In the genomic region with DNA sequence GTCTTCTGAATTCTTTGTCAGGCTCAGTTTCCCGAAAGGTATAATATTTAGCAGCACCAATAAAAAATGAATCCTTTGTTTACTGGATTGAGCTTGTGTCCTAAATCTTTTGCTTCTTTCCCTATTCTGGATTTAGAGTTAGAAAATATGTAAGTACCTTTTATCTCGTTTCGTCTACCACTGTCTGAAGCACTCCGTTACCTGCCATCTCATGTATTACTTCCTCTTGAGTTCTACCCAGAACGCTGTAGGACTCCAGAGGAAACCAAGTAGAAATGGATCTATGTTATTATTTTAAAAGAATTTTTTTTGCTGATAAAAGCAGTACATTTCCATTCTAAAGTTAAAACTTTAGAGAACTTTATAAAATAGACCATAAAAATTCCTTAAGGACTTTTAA, we compare ENCODE assay signal across 1 cellular context.
TF ChIP-seq lines count a peak whose summit lies in the region.

No MANE protein-coding gene starts in this region.

TF ChIP-seq in SK-N-SH treated with all-trans-retinoic acid at 6 μM for 48 hours, 23 proteins besides CTCF, POLR2A, EP300 and RAD21 (continued from another document):
- TF ChIP-seq ARNTL (CRISPR knock-in tag; IDR thresholded peaks at IDR 0.05; ENCODE audit: borderline replicate concordance, low read depth) (no peak), OSR1 (CRISPR knock-in tag; IDR thresholded peaks at IDR 0.05) (no peak), BACH2 (CRISPR knock-in tag; IDR thresholded peaks at IDR 0.05; ENCODE audit: borderline replicate concordance) (no peak), TOX (CRISPR knock-in tag; IDR thresholded peaks at IDR 0.05; ENCODE audit: borderline replicate concordance) (no peak), CSRNP3 (CRISPR knock-in tag; IDR thresholded peaks at IDR 0.05) (no peak), PPARA (CRISPR knock-in tag; IDR thresholded peaks at IDR 0.05; ENCODE audit: borderline replicate concordance) (no peak), GLIS3 (CRISPR knock-in tag; IDR thresholded peaks at IDR 0.05) (no peak), POU6F1 (CRISPR knock-in tag; IDR thresholded peaks at IDR 0.05; ENCODE audit: borderline replicate concordance, low read depth) (no peak), ZNF565 (CRISPR knock-in tag; conservative IDR thresholded peaks at IDR 0.05; ENCODE audit: low read depth) (no peak), PATZ1 (CRISPR knock-in tag; IDR thresholded peaks at IDR 0.05; ENCODE audit: borderline replicate concordance) (no peak), CSDC2 (CRISPR knock-in tag; IDR thresholded peaks at IDR 0.05) (no peak), ZFP3 (CRISPR knock-in tag; IDR thresholded peaks at IDR 0.05) (no peak), SNAI2 (CRISPR knock-in tag; IDR thresholded peaks at IDR 0.05) (no peak)
TF ChIP-seq in SK-N-SH treated with all-trans-retinoic acid at 6 μM for 48 hours: peak in this region for 0.
